ENCODE assay signal across 8 cellular contexts in genomic region chr20:45041464-45042337, GRCh38. TPM values are rescaled to one million over a fixed set of nuclear protein-coding genes. Genes with fewer than 3 reads are reported as not detected.
DNase-seq lines count a peak whose midpoint lies in the region; ATAC-seq and TF ChIP-seq lines count a peak whose summit lies in the region.

No MANE protein-coding gene starts in this region.

- no peaks in the 10 kb centered on the region for H3K27me3 Mint-ChIP-seq in activated naive CD4-positive, alpha-beta T cell treated with anti-CD3 and anti-CD28 coated beads for 36 hours (ENCODE audit: low read depth)
- no peaks in the 10 kb centered on the region for H3K27me3 Mint-ChIP-seq in type B pancreatic cell

- peak overlapping the region; percentile 84 for H3K27ac ChIP-seq in SU-DHL-6 (ENCODE audit: low read depth, low read length)

- peaks cover 5% of the 10 kb centered on the region; the same call in 1 of the 2 replicates for H3K36me3 ChIP-seq in SU-DHL-6 (ENCODE audit: low read length)

- intact Hi-C loops in activated naive CD4-positive, alpha-beta T cell treated with anti-CD3 and anti-CD28 coated beads for 36 hours (cut with micrococcal nuclease) = loop anchor here (1.0 to 2.0 kb wide), 2 partner anchors 15 to 72 kb away; no protein-coding TSS in a partner anchor
- intact Hi-C loops in Right ventricle myocardium superior (cut with DNase I) = loop anchor here (5.0 to 10.0 kb wide), 2 partner anchors 56 to 893 kb away; partner anchors contain the start of gene PCIF1

- H3K27ac Mint-ChIP-seq in activated naive CD4-positive, alpha-beta T cell treated with anti-CD3 and anti-CD28 coated beads for 36 hours = peak overlapping the region; percentile 86
- peak overlapping the region; percentile 5 for H3K27ac Mint-ChIP-seq in type B pancreatic cell

- H3K36me3 Mint-ChIP-seq in activated naive CD4-positive, alpha-beta T cell treated with anti-CD3 and anti-CD28 coated beads for 36 hours (ENCODE audit: low read depth) = peaks cover 30% of the 10 kb centered on the region
- H3K36me3 Mint-ChIP-seq in type B pancreatic cell = peaks cover 11% of the 10 kb centered on the region

- TF ChIP-seq CTCF in SU-DHL-6 (IDR thresholded peaks at IDR 0.05; ENCODE audit: insufficient read depth, low read length, poor library complexity, severe bottlenecking) (no peak), fibroblast of villous mesenchyme (IDR thresholded peaks at IDR 0.05; ENCODE audit: insufficient read depth, low read depth, low read length) (no peak), type B pancreatic cell (conservative IDR thresholded peaks at IDR 0.05) (no peak)

- H3K9me3 Mint-ChIP-seq in activated naive CD4-positive, alpha-beta T cell treated with anti-CD3 and anti-CD28 coated beads for 36 hours = no peaks in the 10 kb centered on the region
- no peaks in the 10 kb centered on the region for H3K9me3 Mint-ChIP-seq in type B pancreatic cell

- no peak for ATAC-seq in GM18502 (IDR thresholded peaks at IDR 0.05; ENCODE audit: poor library complexity, unreplicated experiment)
- no peak for ATAC-seq in Right ventricle myocardium superior (ENCODE audit: poor library complexity)

- no peaks in the 10 kb centered on the region for H3K27me3 ChIP-seq in SU-DHL-6 (ENCODE audit: low read length)

- CTCF ChIA-PET in activated naive CD4-positive, alpha-beta T cell treated with anti-CD3 and anti-CD28 coated beads for 36 hours (lab: Charles Lee) = interaction anchor here (0.6 to 4.3 kb wide), 8 partner anchors 13 to 252 kb away, joined by 3 to 21 read pairs (median 6); no protein-coding TSS in a partner anchor

- H4K20me1 ChIP-seq in SU-DHL-6 (ENCODE audit: low read depth, low read length) = no peaks in the 10 kb centered on the region

- no peak overlapping the region for H3K4me3 ChIP-seq in SU-DHL-6 (ENCODE audit: insufficient read depth, low read length, poor library complexity, severe bottlenecking)
- H3K4me3 ChIP-seq in fibroblast of villous mesenchyme (ENCODE audit: low read depth, low read length) = no peak overlapping the region

- H3K9me2 ChIP-seq in SU-DHL-6 (replicated peaks; ENCODE audit: insufficient read depth, low read length) = no peaks in the 10 kb centered on the region

- no peak overlapping the region for H2AFZ ChIP-seq in SU-DHL-6 (ENCODE audit: low read depth, low read length, severe bottlenecking)

- no peaks in the 10 kb centered on the region for H3K9me3 ChIP-seq in SU-DHL-6 (ENCODE audit: insufficient read depth, low read length)

- H3K4me1 Mint-ChIP-seq in activated naive CD4-positive, alpha-beta T cell treated with anti-CD3 and anti-CD28 coated beads for 36 hours (ENCODE audit: low read depth) = peaks cover 73% of the 10 kb centered on the region
- H3K4me1 Mint-ChIP-seq in type B pancreatic cell (ENCODE audit: unreplicated experiment) = peaks cover 23% of the 10 kb centered on the region

- peaks cover 88% of the 10 kb centered on the region for H3F3A ChIP-seq in SU-DHL-6 (ENCODE audit: insufficient read depth)

- DNase-seq in activated naive CD4-positive, alpha-beta T cell treated with anti-CD3 and anti-CD28 coated beads for 36 hours = no peak
- DNase-seq in activated naive CD4-positive, alpha-beta T cell treated with Interleukin-2 at 50 U/mL for 16 hours = no peak
- DNase-seq in fibroblast of villous mesenchyme (ENCODE audit: low read depth) = peak; percentile 68
- DNase-seq in type B pancreatic cell (ENCODE audit: extremely low spot score, unreplicated experiment) = no peak
- no peak for DNase-seq in stimulated activated CD4-positive, alpha-beta T cell treated with anti-CD3 and anti-CD28 coated beads, Interleukin-4, amount 100 ng/mL, for 1 hour
- DNase-seq in Right ventricle myocardium superior = no peak

- no peak overlapping the region for H3K4me3 Mint-ChIP-seq in activated naive CD4-positive, alpha-beta T cell treated with anti-CD3 and anti-CD28 coated beads for 36 hours
- no peak overlapping the region for H3K4me3 Mint-ChIP-seq in type B pancreatic cell

- peaks cover 48% of the 10 kb centered on the region for H3K79me2 ChIP-seq in SU-DHL-6 (ENCODE audit: insufficient read depth, low read length)

- H3K4me2 ChIP-seq in SU-DHL-6 (ENCODE audit: low read depth, low read length, poor library complexity, severe bottlenecking) = peak overlapping the region; percentile 17

- no peak overlapping the region for H3K9ac ChIP-seq in SU-DHL-6 (ENCODE audit: low read length)

RNA-seq across cellular contexts. Expression of gene KCNS1, which starts 59.2 kb away (rescaled TPM):
- under 1 TPM; 0.40 to 0.48 TPM for total RNA-seq in activated naive CD4-positive, alpha-beta T cell treated with anti-CD3 and anti-CD28 coated beads for 36 hours
- 0.86 and 1.3 TPM in 2 replicates for total RNA-seq in fibroblast of villous mesenchyme
- total RNA-seq in type B pancreatic cell (ENCODE audit: low replicate concordance) = 2.2 and 3.5 TPM in 2 replicates
- not detected for total RNA-seq in Right ventricle myocardium superior
